In genomic region chr22:44858819-44859218, GRCh38 we compare ENCODE assay signal across 7 cellular contexts.
A peak's percentile ranks its signal among the peaks of the same experiment; 100 is the strongest.
DNase-seq lines count a peak whose midpoint lies in the region; ATAC-seq, FAIRE-seq and TF ChIP-seq lines count a peak whose summit lies in the region.
"Not testable (repeated sequence)": the region's sequence is repeated elsewhere in the genome, so short reads cannot be mapped to it uniquely, and the experiment has no call there.

No MANE protein-coding gene starts in this region.

- H3K36me3 Mint-ChIP-seq in MCF 10A (ENCODE audit: insufficient read depth, unreplicated experiment) = peaks cover 33% of the 10 kb centered on the region

- POLR2A ChIA-PET in MCF 10A (lab: Yijun Ruan, JAX) = interaction anchor here (0.6 to 1.2 kb wide), 3 partner anchors 11 to 602 kb away, joined by 3 to 4 read pairs (median 4); no protein-coding TSS in a partner anchor

- not testable (repeated sequence) for H3K27me3 Mint-ChIP-seq in MCF 10A (ENCODE audit: insufficient read depth, unreplicated experiment)

- not testable (repeated sequence) for BruUV-seq in MCF 10A (replicated peaks; lab: Mats Ljungman, UMichigan)

- H3K9me3 Mint-ChIP-seq in MCF 10A (ENCODE audit: unreplicated experiment) = not testable (repeated sequence)

- intact Hi-C loops in MCF 10A (cut with micrococcal nuclease) = not testable (repeated sequence)

- H3K9ac ChIP-seq in keratinocyte (ENCODE audit: control insufficient read depth, extremely low read depth, insufficient read depth, low read length) = not testable (repeated sequence)

- H4K20me1 ChIP-seq in keratinocyte (ENCODE audit: control insufficient read depth, extremely low read depth, insufficient read depth, low read length) = not testable (repeated sequence)

- not testable (repeated sequence) for H3K27me3 ChIP-seq in keratinocyte (ENCODE audit: control insufficient read depth, extremely low read depth, insufficient read depth, low read length)

- not testable (repeated sequence) for H3K79me2 ChIP-seq in keratinocyte (ENCODE audit: control insufficient read depth, insufficient read depth, low read length)

- H3K27ac Mint-ChIP-seq in MCF 10A (ENCODE audit: low read depth, unreplicated experiment) = peak overlapping the region; percentile 97

- FAIRE-seq in keratinocyte (lab: Jason Lieb, UNC) (peak; percentile 65), urothelium cell line (lab: Jason Lieb, UNC) (peak; percentile 74)

- not testable (repeated sequence) for H3K9me3 ChIP-seq in keratinocyte (ENCODE audit: control insufficient read depth, low read depth, low read length)

- not testable (repeated sequence) for H2AFZ ChIP-seq in keratinocyte (ENCODE audit: control insufficient read depth, low read length)

- H3K36me3 ChIP-seq in keratinocyte (ENCODE audit: control insufficient read depth in 2 of 2, extremely low read depth in 1 of 2, insufficient read depth in 2 of 2, low read length in 2 of 2) = peaks cover 0 to 15% of the 10 kb centered on the region in 2 experiments

- H3K4me1 Mint-ChIP-seq in MCF 10A (ENCODE audit: insufficient read depth, unreplicated experiment) = peaks cover 34% of the 10 kb centered on the region

- TF ChIP-seq CTCF in VCaP (conservative IDR thresholded peaks at IDR 0.05); MCF 10A (IDR thresholded peaks at IDR 0.05; ENCODE audit: unreplicated experiment); epithelial cell of esophagus (IDR thresholded peaks at IDR 0.05; ENCODE audit: insufficient read depth, low read depth, low read length, missing control alignments); keratinocyte (optimal IDR thresholded peaks at IDR 0.05 in 1 of 3, IDR thresholded peaks at IDR 0.05 in 1 of 3, conservative IDR thresholded peaks at IDR 0.05 in 1 of 3; ENCODE audit: extremely low read depth in 1 of 3, insufficient read depth in 2 of 3, low read length in 3 of 3); omental fat pad (IDR thresholded peaks at IDR 0.05): not testable (repeated sequence)

- H3K4me2 ChIP-seq in keratinocyte (ENCODE audit: control insufficient read depth, extremely low read depth, insufficient read depth, low read depth, low read length) = not testable (repeated sequence)

- dilution Hi-C loops in keratinocyte (cut with MboI; ENCODE audit: extremely low pct_ligation_motif_present, low sequenced_read_pairs) = not testable (repeated sequence)

- H3K4me1 ChIP-seq in keratinocyte (ENCODE audit: control insufficient read depth, extremely low read depth, insufficient read depth, low read length) = peaks cover 13% of the 10 kb centered on the region

- not testable (repeated sequence) for H3K4me3 ChIP-seq in epithelial cell of esophagus (ENCODE audit: low read length); keratinocyte (ENCODE audit: control insufficient read depth in 2 of 3, extremely low read depth in 1 of 3, insufficient read depth in 2 of 3, low read depth in 1 of 3, low read length in 3 of 3)

- not testable (repeated sequence) for H3K9me1 ChIP-seq in keratinocyte (ENCODE audit: control insufficient read depth, extremely low read depth, insufficient read depth, low read length)

- peak overlapping the region; percentile 72 for H3K27ac ChIP-seq in VCaP
- H3K27ac ChIP-seq in keratinocyte (ENCODE audit: control insufficient read depth, insufficient read depth, low read length) = peak overlapping the region; percentile 8

- DNase-seq in LHCN-M2 (ENCODE audit: low read depth) (peak; percentile 39), MCF 10A (ENCODE audit: unreplicated experiment) (peak; percentile 90), epithelial cell of esophagus (ENCODE audit: low read depth) (peak; percentile 50)
- not testable (repeated sequence) for DNase-seq in keratinocyte (ENCODE audit: low read depth, low spot score); omental fat pad (ENCODE audit: low spot score); urothelium cell line (ENCODE audit: low spot score)

- peak overlapping the region; percentile 33 for H3K4me3 Mint-ChIP-seq in MCF 10A (ENCODE audit: unreplicated experiment)

- CTCF ChIA-PET in MCF 10A (lab: Yijun Ruan, JAX) = interaction anchor here (0.7 kb wide), 1 partner anchor 42 kb away, joined by 3 read pairs; no protein-coding TSS in a partner anchor

- ATAC-seq in omental fat pad (ENCODE audit: low FRiP score) = peak; percentile 19
